Comparison of ENCODE assay signal across 1 cellular context in genomic region chr6:99905209-99906106, GRCh38.
TF ChIP-seq lines count a peak whose summit lies in the region.

No MANE protein-coding gene starts in this region.

TF ChIP-seq in GM23338, 12 proteins besides CTCF, POLR2A, EP300 and RAD21 (continued from another document):
- no peak for TF ChIP-seq REST (IDR thresholded peaks at IDR 0.05; ENCODE audit: unreplicated experiment)
- no peak for TF ChIP-seq ZNF114 (CRISPR knock-in tag; IDR thresholded peaks at IDR 0.05)
- TF ChIP-seq JUNB (IDR thresholded peaks at IDR 0.05; ENCODE audit: unreplicated experiment): no peak
- no peak for TF ChIP-seq POLR2AphosphoS5 (IDR thresholded peaks at IDR 0.05; ENCODE audit: low read depth)
- no peak for TF ChIP-seq ZNF331 (CRISPR knock-in tag; IDR thresholded peaks at IDR 0.05; ENCODE audit: low read depth)
- no peak for TF ChIP-seq NANOG (IDR thresholded peaks at IDR 0.05; ENCODE audit: borderline replicate concordance)
- no peak for TF ChIP-seq STAT1 (IDR thresholded peaks at IDR 0.05; ENCODE audit: unreplicated experiment)
- TF ChIP-seq CREB1 (CRISPR knock-in tag; IDR thresholded peaks at IDR 0.05; ENCODE audit: low read depth): no peak
- no peak for TF ChIP-seq EZH2 (IDR thresholded peaks at IDR 0.05; ENCODE audit: low read depth, unreplicated experiment)
- TF ChIP-seq ZNF462 (CRISPR knock-in tag; IDR thresholded peaks at IDR 0.05): no peak
